ENCODE assay signal across 8 cellular contexts in the genomic region with DNA sequence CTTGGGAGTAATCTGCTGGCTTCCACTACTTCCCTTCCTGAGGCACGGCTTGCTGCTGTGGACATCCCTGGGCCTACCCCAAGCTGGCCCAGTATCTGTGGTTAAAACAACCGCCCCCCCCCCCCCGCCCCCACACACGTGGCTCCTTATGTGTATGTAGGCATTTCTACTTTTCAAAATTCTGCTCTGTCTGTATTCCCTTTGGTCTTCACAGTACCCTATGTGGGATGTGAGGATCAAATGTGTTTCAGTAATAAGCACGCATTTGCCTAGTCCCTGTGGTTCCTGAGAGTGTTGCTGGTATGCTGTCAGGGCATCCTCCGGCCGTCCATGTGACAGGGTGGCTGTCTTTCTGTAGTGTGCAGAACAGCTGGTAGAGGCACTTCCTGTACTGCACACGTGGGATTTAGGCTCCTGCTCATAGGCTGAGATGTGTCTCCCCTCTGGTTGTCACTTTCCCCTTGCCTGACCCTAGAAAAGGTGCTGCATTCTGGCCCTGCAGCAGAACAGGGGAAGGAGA. TPM values are rescaled to one million over a fixed set of nuclear protein-coding genes. Genes with fewer than 3 reads are reported as not detected.
A peak's percentile ranks its signal among the peaks of the same experiment; 100 is the strongest.
DNase-seq lines count a peak whose midpoint lies in the region; ATAC-seq and TF ChIP-seq lines count a peak whose summit lies in the region.

No MANE protein-coding gene starts in this region.

- no peak overlapping the region for H3K9ac ChIP-seq in BLaER1

- ATAC-seq in HG03108 (IDR thresholded peaks at IDR 0.05; ENCODE audit: unreplicated experiment), result peak; percentile 65
- peak; percentile 65 for ATAC-seq in activated T-helper 17 cell treated with anti-CD3 and anti-CD28 coated beads, Interleukin-2, amount 50 U/mL, for 72 hours (replicated peaks)

- no peak overlapping the region for H3K27ac ChIP-seq in BLaER1
- peak overlapping the region in 3 of 4 donors; percentile 4 to 55 (median 32) for H3K27ac ChIP-seq in Peyer's patch

- TF ChIP-seq POLR2A in GM18951 (IDR thresholded peaks at IDR 0.05; ENCODE audit: extremely low read depth, insufficient read depth, insufficient read length), result peak; percentile 42
- no peak for TF ChIP-seq POLR2A in Peyer's patch (IDR thresholded peaks at IDR 0.05)

- H3K4me2 ChIP-seq in BLaER1, result peak overlapping the region; percentile 95

- no peaks in the 10 kb centered on the region for H3K36me3 Mint-ChIP-seq in activated T-helper 17 cell treated with anti-CD3 and anti-CD28 coated beads, Interleukin-2, amount 50 U/mL, for 72 hours (ENCODE audit: low read depth)
- H3K36me3 Mint-ChIP-seq in nephron progenitor cell (ENCODE audit: low read depth), result peaks cover 22% of the 10 kb centered on the region

- H3K9me3 ChIP-seq in BLaER1 (no peaks in the 10 kb centered on the region), Peyer's patch (no peaks in the 10 kb centered on the region)

- H3K27me3 Mint-ChIP-seq in activated T-helper 17 cell treated with anti-CD3 and anti-CD28 coated beads, Interleukin-2, amount 50 U/mL, for 72 hours, result no peaks in the 10 kb centered on the region
- peaks cover 12% of the 10 kb centered on the region for H3K27me3 Mint-ChIP-seq in nephron progenitor cell (ENCODE audit: low read depth, poor library complexity)

- H3K4me3 ChIP-seq in BLaER1 (no peak overlapping the region), Peyer's patch (no peak overlapping the region)

- no peaks in the 10 kb centered on the region for H4K20me1 ChIP-seq in BLaER1

- in situ Hi-C loops in GM18951 (cut with MboI; ENCODE audit: low sequenced_read_pairs, unreplicated experiment), result no loop called here

- DNase-seq in Peyer's patch (peak in 2 of 3 donors; percentile 69 to 81), nephron progenitor cell (peak; percentile 19), GM03348 (ENCODE audit: low spot score) (no peak), NCI-H2196 (lab: John Stamatoyannopoulos, UW; ENCODE audit: unreplicated experiment) (no peak)

- H3K4me1 ChIP-seq in BLaER1, result peaks cover 45% of the 10 kb centered on the region
- H3K4me1 ChIP-seq in Peyer's patch, result peaks cover 0 to 13% (median 6%) of the 10 kb centered on the region in 4 donors

- H3K27me3 ChIP-seq in BLaER1, result peaks cover 20% of the 10 kb centered on the region
- no peaks in the 10 kb centered on the region for H3K27me3 ChIP-seq in Peyer's patch

- TF ChIP-seq CTCF in Peyer's patch (IDR thresholded peaks at IDR 0.05), result no peak
- TF ChIP-seq CTCF in nephron progenitor cell (IDR thresholded peaks at IDR 0.05), result no peak

- peak overlapping the region; percentile 76 for H3K27ac Mint-ChIP-seq in activated T-helper 17 cell treated with anti-CD3 and anti-CD28 coated beads, Interleukin-2, amount 50 U/mL, for 72 hours
- H3K27ac Mint-ChIP-seq in nephron progenitor cell, result no peak overlapping the region

- H3K36me3 ChIP-seq in BLaER1 (no peaks in the 10 kb centered on the region), Peyer's patch (no peaks in the 10 kb centered on the region)

- H3K4me3 Mint-ChIP-seq in activated T-helper 17 cell treated with anti-CD3 and anti-CD28 coated beads, Interleukin-2, amount 50 U/mL, for 72 hours, result peak overlapping the region; percentile 86
- peak overlapping the region; percentile 81 for H3K4me3 Mint-ChIP-seq in nephron progenitor cell

- no peaks in the 10 kb centered on the region for H3K9me3 Mint-ChIP-seq in activated T-helper 17 cell treated with anti-CD3 and anti-CD28 coated beads, Interleukin-2, amount 50 U/mL, for 72 hours
- H3K9me3 Mint-ChIP-seq in nephron progenitor cell, result peaks cover 5% of the 10 kb centered on the region

- peaks cover 15% of the 10 kb centered on the region for H3K4me1 Mint-ChIP-seq in activated T-helper 17 cell treated with anti-CD3 and anti-CD28 coated beads, Interleukin-2, amount 50 U/mL, for 72 hours
- peaks cover 32% of the 10 kb centered on the region for H3K4me1 Mint-ChIP-seq in nephron progenitor cell

RNA-seq across cellular contexts. Expression of gene NT5M, which starts 2.2 kb away (rescaled TPM):
- total RNA-seq in Peyer's patch, result 1 to 10 TPM in 1 of 4 donors, not detected in 3; 1.5 TPM
- total RNA-seq in activated T-helper 17 cell treated with anti-CD3 and anti-CD28 coated beads, Interleukin-2, amount 50 U/mL, for 72 hours, result 1 to 10 TPM; 2.4 to 3.3 TPM

RNA-seq across cellular contexts. Expression of gene COPS3, which starts 24.3 kb away (rescaled TPM):
- total RNA-seq in Peyer's patch, result 10 to 100 TPM; 21.4 to 36.3 (median 29.4) TPM
- 100 to 1,000 TPM in 1 of 2 donors, 10 to 100 TPM in 1; 63.0 to 116 TPM for total RNA-seq in activated T-helper 17 cell treated with anti-CD3 and anti-CD28 coated beads, Interleukin-2, amount 50 U/mL, for 72 hours

Comparison
In these comparisons a context has a peak if more than half of its experiments do, and no peak if none do; other contexts are left out.
1. DNase-seq: peak in Peyer's patch (2 of 3) and nephron progenitor cell (single experiment); none in GM03348 (single experiment) and NCI-H2196 (single experiment).